8 cellular contexts compared by ENCODE assay signal in genomic region chr16:10941127-10941933, GRCh38. TPM values are rescaled to one million over a fixed set of nuclear protein-coding genes. Genes with fewer than 3 reads are reported as not detected.
DNase-seq lines count a peak whose midpoint lies in the region; ATAC-seq and TF ChIP-seq lines count a peak whose summit lies in the region.

No MANE protein-coding gene starts in this region.

- in situ Hi-C loops in ACHN (cut with HindIII; ENCODE audit: low pct_ligation_motif_present, low pct_unique_long_range_greater_than_20kb, low sequenced_read_pairs): loop anchor here (25.0 kb wide), 1 partner anchor 204 kb away; the partner anchor contains the start of gene NUBP1

- no peak for ATAC-seq in activated naive CD4-positive, alpha-beta T cell treated with anti-CD3 and anti-CD28 coated beads, Interleukin-2, amount 50 U/mL, for 72 hours
- ATAC-seq in thoracic aorta (ENCODE audit: insufficient number of reproducible peaks, low FRiP score, low read depth) (no peak), GM18867 (IDR thresholded peaks at IDR 0.05; ENCODE audit: unreplicated experiment) (no peak)

- peaks cover 12% of the 10 kb centered on the region for H3K4me1 ChIP-seq in HEK293 (ENCODE audit: control insufficient read depth, insufficient read depth, low read length)
- peaks cover 63 to 74% of the 10 kb centered on the region in 2 donors for H3K4me1 ChIP-seq in thoracic aorta (ENCODE audit: control insufficient read depth in 1 of 2, low read depth in 2 of 2)

- H3K36me3 ChIP-seq in HEK293 (ENCODE audit: control insufficient read depth in 2 of 2, insufficient read depth in 1 of 2, low read length in 2 of 2): peaks cover 0 to 38% of the 10 kb centered on the region in 2 experiments; a peak in 1 of 3 replicates
- no peaks in the 10 kb centered on the region for H3K36me3 ChIP-seq in kidney epithelial cell (ENCODE audit: control insufficient read depth, insufficient read depth, low read length)
- no peaks in the 10 kb centered on the region for H3K36me3 ChIP-seq in thoracic aorta

- H3K4me3 ChIP-seq in HEK293 (ENCODE audit: low read depth, low read length) (peak overlapping the region; percentile 61), kidney epithelial cell (ENCODE audit: low read depth, low read length) (peak overlapping the region; percentile 48), thoracic aorta (peak overlapping the region; percentile 98)

- H3K9me3 ChIP-seq in HEK293 (ENCODE audit: control insufficient read depth, insufficient read depth, low read depth, low read length) (no peaks in the 10 kb centered on the region), thoracic aorta (no peaks in the 10 kb centered on the region)

- peaks cover 13 to 23% of the 10 kb centered on the region in 2 donors for H3K36me3 Mint-ChIP-seq in activated naive CD4-positive, alpha-beta T cell treated with anti-CD3 and anti-CD28 coated beads, Interleukin-2, amount 50 U/mL, for 72 hours

- no peaks in the 10 kb centered on the region for H3K27me3 ChIP-seq in kidney epithelial cell (ENCODE audit: control insufficient read depth, insufficient read depth, low read length)
- no peaks in the 10 kb centered on the region for H3K27me3 ChIP-seq in thoracic aorta (replicated peaks; ENCODE audit: insufficient read depth)

- H3K27ac ChIP-seq in HEK293 (ENCODE audit: extremely low read depth, low read depth, low read length): peak overlapping the region; percentile 50; the same call in 1 of the 2 replicates
- H3K27ac ChIP-seq in thoracic aorta: peak overlapping the region; percentile 81 to 90

- peak; percentile 21 for DNase-seq in ACHN
- no peak for DNase-seq in activated naive CD4-positive, alpha-beta T cell treated with anti-CD3 and anti-CD28 coated beads, Interleukin-2, amount 50 U/mL, for 72 hours (ENCODE audit: low spot score in 2 of 2)
- no peak for DNase-seq in kidney epithelial cell (ENCODE audit: low read depth)
- no peak for DNase-seq in thoracic aorta (ENCODE audit: low spot score)
- no peak for DNase-seq in stimulated activated CD4-positive, alpha-beta T cell treated with anti-CD3 and anti-CD28 coated beads, Interleukin-2, amount 100 ng/mL, for 48 hours
- DNase-seq in stimulated activated CD4-positive, alpha-beta T cell treated with anti-CD3 and anti-CD28 coated beads, Interleukin-1b, Interleukin-23, amount 100 ng/mL, for 48 hours: no peak

- TF ChIP-seq CTCF in HEK293 (tag by site-specific recombination; IDR thresholded peaks at IDR 0.05): no peak
- no peak for TF ChIP-seq CTCF in kidney epithelial cell (IDR thresholded peaks at IDR 0.05; ENCODE audit: insufficient read depth, low read length, poor library complexity, severe bottlenecking)
- TF ChIP-seq CTCF in thoracic aorta (IDR thresholded peaks at IDR 0.05): no peak

- POLR2A ChIA-PET in HEK293 (lab: Yijun Ruan, JAX): interaction anchor here (1.2 to 1.3 kb wide), 2 partner anchors 11 to 63 kb away, joined by 3 to 8 read pairs; no protein-coding TSS in a partner anchor

- no peaks in the 10 kb centered on the region for H3K9me3 Mint-ChIP-seq in activated naive CD4-positive, alpha-beta T cell treated with anti-CD3 and anti-CD28 coated beads, Interleukin-2, amount 50 U/mL, for 72 hours

- CTCF ChIA-PET in HEK293 (lab: Yijun Ruan, JAX): interaction anchor here (1.3 kb wide), 1 partner anchor 13 kb away, joined by 7 read pairs; no protein-coding TSS in a partner anchor

- H3K27ac Mint-ChIP-seq in activated naive CD4-positive, alpha-beta T cell treated with anti-CD3 and anti-CD28 coated beads, Interleukin-2, amount 50 U/mL, for 72 hours: peak overlapping the region; percentile 85

TF ChIP-seq in HEK293, 187 proteins besides CTCF, POLR2A, EP300 and RAD21 (continues in another document):
- TF ChIP-seq ZNF146 (tag by site-specific recombination; IDR thresholded peaks at IDR 0.05): no peak
- no peak for TF ChIP-seq ZSCAN18 (tag by site-specific recombination; IDR thresholded peaks at IDR 0.05)
- TF ChIP-seq KLF17 (tag by site-specific recombination; IDR thresholded peaks at IDR 0.05): peak; percentile 60; the same call in 1 of the 2 replicates
- TF ChIP-seq ZNF26 (tag by site-specific recombination; IDR thresholded peaks at IDR 0.05): no peak
- TF ChIP-seq ZNF280C (tag by site-specific recombination; IDR thresholded peaks at IDR 0.05): no peak
- no peak for TF ChIP-seq ZNF48 (tag by site-specific recombination; IDR thresholded peaks at IDR 0.05)
- TF ChIP-seq ZNF148 (tag by site-specific recombination; IDR thresholded peaks at IDR 0.05; ENCODE audit: borderline replicate concordance): no peak

RNA-seq across cellular contexts. Expression of gene DEXI, which starts 0.9 kb away (rescaled TPM):
- total RNA-seq in activated naive CD4-positive, alpha-beta T cell treated with anti-CD3 and anti-CD28 coated beads, Interleukin-2, amount 50 U/mL, for 72 hours: 10 to 100 TPM; 17.1 to 30.2 TPM
- total RNA-seq in kidney epithelial cell (60.1 and 62.5 TPM in 2 replicates), thoracic aorta (100 to 1,000 TPM; 120 to 157 TPM)

RNA-seq across cellular contexts. Expression of gene CLEC16A, which starts 3.0 kb away (rescaled TPM):
- total RNA-seq in activated naive CD4-positive, alpha-beta T cell treated with anti-CD3 and anti-CD28 coated beads, Interleukin-2, amount 50 U/mL, for 72 hours: 10 to 100 TPM; 28.0 to 33.2 TPM
- 19.8 and 20.9 TPM in 2 replicates for total RNA-seq in kidney epithelial cell
- 10 to 100 TPM; 46.6 to 47.6 TPM for total RNA-seq in thoracic aorta

Comparison
In these comparisons a context has a peak if more than half of its experiments do, and no peak if none do; other contexts are left out.
1. H3K4me3 ChIP-seq: peak in every context shown above with its lines; median percentile 98 in thoracic aorta; 61 in HEK293; 48 in kidney epithelial cell.